In the genomic region with DNA sequence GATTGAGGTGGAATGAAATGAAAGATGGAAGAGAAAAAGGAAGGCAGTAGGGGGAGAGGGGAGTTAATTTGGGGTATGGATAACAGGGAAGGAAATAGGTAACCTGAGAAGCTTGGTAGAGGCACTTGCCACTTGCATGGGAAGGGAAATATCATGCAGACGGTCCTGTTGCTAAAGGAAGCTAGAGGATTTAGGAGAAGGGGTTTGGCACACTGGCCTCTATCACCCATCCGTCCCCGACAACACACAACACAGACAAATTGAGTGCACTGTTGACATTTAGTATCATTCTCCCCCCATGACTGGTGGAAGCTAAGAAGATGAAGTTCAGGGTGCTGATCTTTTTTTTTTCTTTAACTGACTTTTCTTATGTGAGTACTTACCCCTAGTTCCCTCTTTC, we compare ENCODE assay signal across 28 cellular contexts. TPM values are rescaled to one million over a fixed set of nuclear protein-coding genes. Genes with fewer than 3 reads are reported as not detected.
A peak's percentile ranks its signal among the peaks of the same experiment; 100 is the strongest.
DNase-seq lines count a peak whose midpoint lies in the region; ATAC-seq and TF ChIP-seq lines count a peak whose summit lies in the region.
"Had no signal": no experiment of that assay in that cellular context is flagged by ENCODE, and none has a peak within 500 bp of the region (broad histone marks: within the 10 kb centered on the region; RNA-seq: fewer than 3 reads in every experiment).

No MANE protein-coding gene starts in this region.

- H3K4me1 ChIP-seq in Loucy (ENCODE audit: insufficient read depth, low read length, poor library complexity, severe bottlenecking), result peaks cover 37% of the 10 kb centered on the region
- H3K4me1 ChIP-seq in psoas muscle, result peaks cover 25% of the 10 kb centered on the region
- H3K4me1 ChIP-seq: colonic mucosa had no signal

- peaks cover 31% of the 10 kb centered on the region for H3K9me3 Mint-ChIP-seq in T-helper 2 cell treated with Interferon-gamma antibody and Interleukin-4, amounts not matched to agents 5 μg/mL and 100 μg/mL, for 36 hours
- H3K9me3 Mint-ChIP-seq in endothelial cell (ENCODE audit: unreplicated experiment) (peaks cover 27% of the 10 kb centered on the region), progenitor cell of endocrine pancreas (ENCODE audit: low read depth) (peaks cover 29% of the 10 kb centered on the region)

- H3K9me3 ChIP-seq in Loucy (ENCODE audit: insufficient read depth, low read depth, low read length) (no peaks in the 10 kb centered on the region), psoas muscle (no peaks in the 10 kb centered on the region)
- H3K9me3 ChIP-seq: adrenal gland, colonic mucosa had no signal

- peaks cover 32% of the 10 kb centered on the region for H3K4me1 Mint-ChIP-seq in T-helper 2 cell treated with Interferon-gamma antibody and Interleukin-4, amounts not matched to agents 5 μg/mL and 100 μg/mL, for 36 hours (ENCODE audit: low read depth)
- H3K4me1 Mint-ChIP-seq in endothelial cell (ENCODE audit: unreplicated experiment) (peaks cover 18% of the 10 kb centered on the region), progenitor cell of endocrine pancreas (ENCODE audit: low read depth) (peaks cover 10% of the 10 kb centered on the region)

- H3K27me3 Mint-ChIP-seq in T-helper 2 cell treated with Interferon-gamma antibody and Interleukin-4, amounts not matched to agents 5 μg/mL and 100 μg/mL, for 36 hours (ENCODE audit: low read depth), result no peaks in the 10 kb centered on the region
- H3K27me3 Mint-ChIP-seq in endothelial cell (ENCODE audit: unreplicated experiment) (peaks cover 8% of the 10 kb centered on the region), progenitor cell of endocrine pancreas (no peaks in the 10 kb centered on the region)
- H3K27me3 Mint-ChIP-seq: IgD-negative memory B cell; stimulated activated memory B cell treated with anti-CD40 and anti-IgM and Interleukin-4, amounts not matched to agents 10 μg/mL and 1 μg/mL and 100 μg/mL, for 72 hours had no signal

- peak overlapping the region; percentile 4 for H3K27ac Mint-ChIP-seq in T-helper 2 cell treated with Interferon-gamma antibody and Interleukin-4, amounts not matched to agents 5 μg/mL and 100 μg/mL, for 36 hours
- H3K27ac Mint-ChIP-seq in endothelial cell (ENCODE audit: unreplicated experiment) (no peak overlapping the region), progenitor cell of endocrine pancreas (no peak overlapping the region)
- H3K27ac Mint-ChIP-seq: IgD-negative memory B cell; stimulated activated memory B cell treated with anti-CD40 and anti-IgM and Interleukin-4, amounts not matched to agents 10 μg/mL and 1 μg/mL and 100 μg/mL, for 72 hours had no signal

- intact Hi-C loops in psoas muscle (cut with DNase I), result no loop called here

- H3K79me2 ChIP-seq in Loucy (ENCODE audit: insufficient read depth, low read length), result peaks cover 15% of the 10 kb centered on the region

- no peak for TF ChIP-seq CTCF in Loucy (conservative IDR thresholded peaks at IDR 0.05; ENCODE audit: low read length)
- no peak for TF ChIP-seq CTCF in endothelial cell (IDR thresholded peaks at IDR 0.05; ENCODE audit: unreplicated experiment)
- no peak for TF ChIP-seq CTCF in psoas muscle (IDR thresholded peaks at IDR 0.05)
- TF ChIP-seq CTCF in progenitor cell of endocrine pancreas (IDR thresholded peaks at IDR 0.05; ENCODE audit: unreplicated experiment), result no peak

- peaks cover 35% of the 10 kb centered on the region for H3K36me3 Mint-ChIP-seq in T-helper 2 cell treated with Interferon-gamma antibody and Interleukin-4, amounts not matched to agents 5 μg/mL and 100 μg/mL, for 36 hours (ENCODE audit: low read depth)
- H3K36me3 Mint-ChIP-seq in endothelial cell (ENCODE audit: low read depth, unreplicated experiment), result peaks cover 25% of the 10 kb centered on the region
- peaks cover 27% of the 10 kb centered on the region for H3K36me3 Mint-ChIP-seq in progenitor cell of endocrine pancreas (ENCODE audit: insufficient read depth)

- no peak overlapping the region for H3K9ac ChIP-seq in Loucy (ENCODE audit: low read depth, low read length, poor library complexity, severe bottlenecking)

- no peak overlapping the region for H2AFZ ChIP-seq in Loucy (ENCODE audit: low read length)

- ATAC-seq in psoas muscle (no peak), SK-N-SH treated with all-trans-retinoic acid at 6 μM for 48 hours (no peak), HG03571 (IDR thresholded peaks at IDR 0.05; ENCODE audit: unreplicated experiment) (no peak)
- ATAC-seq: activated T-cell treated with anti-CD3 and anti-CD28 coated beads, Interleukin-2, amount 50 U/mL, for 72 hours; HCT116; stimulated activated memory B cell treated with anti-CD40 and anti-IgM and Interleukin-4, amounts not matched to agents 10 μg/mL and 1 μg/mL and 100 μg/mL, for 72 hours had no signal

- peak overlapping the region; percentile 96 for H3K27ac ChIP-seq in psoas muscle
- H3K27ac ChIP-seq: brain microvascular endothelial cell, colonic mucosa, suprapubic skin had no signal

- 48 to 66% (median 64%) methylated on average over 3 of the region's 3 CpGs for WGBS in psoas muscle, 3 donors

- H4K20me1 ChIP-seq in Loucy (ENCODE audit: insufficient read depth, low read length, poor library complexity, severe bottlenecking), result peaks cover 8% of the 10 kb centered on the region

- H3K36me3 ChIP-seq in Loucy (ENCODE audit: insufficient read depth, low read length), result no peaks in the 10 kb centered on the region
- H3K36me3 ChIP-seq in psoas muscle (ENCODE audit: insufficient read depth in 1 of 2, low read depth in 1 of 2), result peaks cover 4 to 21% of the 10 kb centered on the region in 2 donors
- H3K36me3 ChIP-seq: adrenal gland, brain microvascular endothelial cell, colonic mucosa, suprapubic skin had no signal

- H3K4me2 ChIP-seq in Loucy (ENCODE audit: low read depth, low read length, poor library complexity, severe bottlenecking), result peak overlapping the region; percentile 95

- H3K27me3 ChIP-seq in Loucy (ENCODE audit: insufficient read depth, low read length, poor library complexity, severe bottlenecking), result no peaks in the 10 kb centered on the region
- no peaks in the 10 kb centered on the region for H3K27me3 ChIP-seq in psoas muscle (ENCODE audit: insufficient read depth in 3 of 3, low read length in 2 of 3)
- H3K27me3 ChIP-seq: adrenal gland, brain microvascular endothelial cell, colonic mucosa, suprapubic skin had no signal

- no peaks in the 10 kb centered on the region for H3F3A ChIP-seq in Loucy (ENCODE audit: low read depth)

- H3K4me3 ChIP-seq in Loucy (ENCODE audit: low read length, poor library complexity, severe bottlenecking) (no peak overlapping the region), psoas muscle (no peak overlapping the region)
- H3K4me3 ChIP-seq: adrenal gland, colonic mucosa, suprapubic skin had no signal

- no peak for DNase-seq in T-helper 2 cell treated with Interferon-gamma antibody and Interleukin-4, amounts not matched to agents 5 μg/mL and 100 μg/mL, for 36 hours (ENCODE audit: low spot score)
- DNase-seq in T-helper 2 cell, result no peak
- DNase-seq in endothelial cell (ENCODE audit: low spot score), result no peak
- DNase-seq in psoas muscle, result no peak
- no peak for DNase-seq in progenitor cell of endocrine pancreas (ENCODE audit: low spot score, unreplicated experiment)
- DNase-seq: 8988T; activated T-cell treated with anti-CD3 and anti-CD28 coated beads, Interleukin-2, amount 50 U/mL, for 72 hours; adrenal gland; AML-193; brain microvascular endothelial cell; Calu3; colonic mucosa; midbrain; NCI-H1436; NCI-H510A treated with DMSO at 0.1 percent for 48 hours; stimulated activated CD4-positive, alpha-beta T cell treated with anti-CD3 and anti-CD28 coated beads, Interleukin-1b, Interleukin-23, amount 100 ng/mL, for 48 hours had no signal

- no peak overlapping the region for H3K4me3 Mint-ChIP-seq in T-helper 2 cell treated with Interferon-gamma antibody and Interleukin-4, amounts not matched to agents 5 μg/mL and 100 μg/mL, for 36 hours
- H3K4me3 Mint-ChIP-seq in endothelial cell (ENCODE audit: unreplicated experiment) (peak overlapping the region; percentile 26), progenitor cell of endocrine pancreas (ENCODE audit: low read depth) (no peak overlapping the region)
- H3K4me3 Mint-ChIP-seq: stimulated activated memory B cell treated with anti-CD40 and anti-IgM and Interleukin-4, amounts not matched to agents 10 μg/mL and 1 μg/mL and 100 μg/mL, for 72 hours had no signal

- H3K9me2 ChIP-seq in Loucy (replicated peaks; ENCODE audit: low read depth, low read length), result no peaks in the 10 kb centered on the region

TF ChIP-seq in SK-N-SH treated with all-trans-retinoic acid at 6 μM for 48 hours, 23 proteins besides CTCF, POLR2A, EP300 and RAD21 (continues in another document):
- TF ChIP-seq GLIS3 (CRISPR knock-in tag; IDR thresholded peaks at IDR 0.05) (no peak), ZNF70 (CRISPR knock-in tag; IDR thresholded peaks at IDR 0.05) (no peak)

RNA-seq across cellular contexts. Expression of a gene that starts 2.0 kb away (rescaled TPM):
- total RNA-seq in endothelial cell (ENCODE audit: unreplicated experiment) (not detected), psoas muscle (not detected), progenitor cell of endocrine pancreas (not detected in 2 replicates)
- under 1 TPM in 1 of 3 donors, not detected in 2; 0.01 TPM for polyA plus RNA-seq in psoas muscle
- total RNA-seq: activated CD8-positive, alpha-beta memory T cell treated with anti-CD3 and anti-CD28 coated beads for 36 hours; activated T-cell treated with anti-CD3 and anti-CD28 coated beads, Interleukin-2, amount 50 U/mL, for 72 hours; adrenal gland; Calu3; colonic mucosa; MCF 10A; posterior vena cava; SK-MEL-5; suprapubic skin had no signal
- polyA plus RNA-seq: IgD-negative memory B cell, neural cell had no signal

RNA-seq across cellular contexts. Expression of a gene that starts 17.6 kb away (rescaled TPM):
- 13.3 TPM for total RNA-seq in endothelial cell (ENCODE audit: unreplicated experiment)
- total RNA-seq in psoas muscle, result under 1 TPM; 0.47 to 0.84 (median 0.63) TPM
- under 1 TPM; 0.16 to 0.49 (median 0.45) TPM for polyA plus RNA-seq in psoas muscle
- 0.12 TPM in 1 of 2 replicates, not detected in the other for total RNA-seq in progenitor cell of endocrine pancreas
- total RNA-seq: MCF 10A had no signal

RNA-seq across cellular contexts. Expression of a gene that starts 43.8 kb away (rescaled TPM):
- total RNA-seq in endothelial cell (ENCODE audit: unreplicated experiment), result 25.6 TPM
- 100 to 1,000 TPM; 158 to 477 (median 228) TPM for total RNA-seq in psoas muscle
- polyA plus RNA-seq in psoas muscle, result 100 to 1,000 TPM in 2 of 3 donors, 10 to 100 TPM in 1; 49.3 to 206 (median 155) TPM
- 22.2 and 27.0 TPM in 2 replicates for total RNA-seq in progenitor cell of endocrine pancreas
